In the genomic region with DNA sequence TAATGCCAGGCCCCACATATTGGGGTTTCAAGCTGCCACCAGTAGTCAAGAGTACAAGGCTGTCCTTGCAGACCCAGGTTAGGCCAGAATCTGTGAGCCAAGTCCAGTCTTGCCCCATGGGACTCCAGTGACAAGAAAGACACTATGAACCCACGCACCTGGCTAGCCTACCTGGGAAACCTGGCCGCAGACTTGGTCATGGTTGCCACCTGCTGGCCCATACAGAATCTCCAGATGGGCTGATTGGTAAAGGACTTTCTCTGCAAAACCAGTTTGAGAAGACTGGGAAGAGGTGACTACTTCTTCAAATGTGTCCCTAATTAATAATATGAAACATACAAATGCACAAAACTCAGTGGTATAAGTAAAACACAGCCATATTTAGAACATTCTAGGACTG, we compare ENCODE assay signal across 17 cellular contexts.
DNase-seq lines count a peak whose midpoint lies in the region; ATAC-seq lines count a peak whose summit lies in the region.
"Had no signal": no experiment of that assay in that cellular context is flagged by ENCODE, and none has a peak within 500 bp of the region (broad histone marks: within the 10 kb centered on the region; RNA-seq: fewer than 3 reads in every experiment).

No MANE protein-coding gene starts in this region.

- no peaks in the 10 kb centered on the region for H3K9me3 ChIP-seq in aorta (ENCODE audit: control insufficient read depth, low read length)
- H3K9me3 ChIP-seq: BLaER1, neutrophil had no signal

- in situ Hi-C loops in T47D (cut with HindIII; ENCODE audit: low pct_unique_long_range_greater_than_20kb, low sequenced_read_pairs) = no loop called here

- H3K27me3 ChIP-seq in aorta (ENCODE audit: control insufficient read depth in 1 of 2, insufficient read depth in 2 of 2, low read length in 1 of 2) = no peaks in the 10 kb centered on the region
- H3K27me3 ChIP-seq: BLaER1, gastroesophageal sphincter, neutrophil had no signal

- intact Hi-C loops in aorta (cut with DNase I) = no loop called here

- ATAC-seq in left lobe of liver (peak; percentile 92), aorta (ENCODE audit: low FRiP score) (no peak), GM19452 (IDR thresholded peaks at IDR 0.05; ENCODE audit: unreplicated experiment) (no peak)
- ATAC-seq: activated CD4-positive, alpha-beta T cell treated with anti-CD3 and anti-CD28 coated beads for 36 hours; gastroesophageal sphincter; T-cell had no signal

- WGBS in aorta, 2 donors = 87 to 88% methylated on average over 2 of the region's 2 CpGs

- no peaks in the 10 kb centered on the region for H3K4me1 ChIP-seq in aorta (ENCODE audit: control insufficient read depth in 1 of 2, insufficient read depth in 2 of 2, low read length in 2 of 2)
- H3K4me1 ChIP-seq: BLaER1, gastroesophageal sphincter had no signal

- no peaks in the 10 kb centered on the region for H3K36me3 ChIP-seq in aorta (ENCODE audit: control insufficient read depth in 1 of 2, insufficient read depth in 2 of 2, low read length in 1 of 2)
- H3K36me3 ChIP-seq: BLaER1, gastroesophageal sphincter, neutrophil had no signal

- peak; percentile 38 for DNase-seq in DMS53 treated with DMSO at 0.1 percent for 48 hours (lab: John Stamatoyannopoulos, UW; ENCODE audit: unreplicated experiment)
- DNase-seq in NCI-H187 treated with DMSO at 0.1 percent for 48 hours (lab: John Stamatoyannopoulos, UW) = peak; percentile 4
- DNase-seq in T47D (ENCODE audit: low read depth in 1 of 2, low spot score in 1 of 2) = peak; percentile 18 to 79
- DNase-seq in left lobe of liver (ENCODE audit: low spot score) = peak; percentile 48
- DNase-seq in aorta = no peak
- no peak for DNase-seq in NCI-H2196 (lab: John Stamatoyannopoulos, UW; ENCODE audit: unreplicated experiment)
- no peak for DNase-seq in activated CD4-positive, alpha-beta T cell treated with anti-CD3 and anti-CD28 coated beads, Interleukin-2, amount 50 U/mL, for 1 hour
- DNase-seq: activated CD4-positive, alpha-beta T cell treated with anti-CD3 and anti-CD28 coated beads for 36 hours; effector CD4-positive, alpha-beta T cell; HCEC 1CT; T-cell had no signal

- H3K27ac ChIP-seq in aorta (ENCODE audit: low read depth in 1 of 2, low read length in 2 of 2) = no peak overlapping the region
- H3K27ac ChIP-seq: BLaER1, gastroesophageal sphincter, HL-60, neutrophil, skin epidermis had no signal

- H3K4me3 ChIP-seq in aorta (ENCODE audit: low read length in 2 of 2) = no peak overlapping the region
- H3K4me3 ChIP-seq: BLaER1, gastroesophageal sphincter, skin epidermis had no signal

Comparison
In these comparisons a context has a peak if more than half of its experiments do, and no peak if none do; other contexts are left out.
1. DNase-seq: peak in DMS53 treated with DMSO at 0.1 percent for 48 hours (single experiment), NCI-H187 treated with DMSO at 0.1 percent for 48 hours (single experiment), T47D (2 of 2) and left lobe of liver (single experiment); none in aorta (0 of 2), NCI-H2196 (single experiment) and activated CD4-positive, alpha-beta T cell treated with anti-CD3 and anti-CD28 coated beads, Interleukin-2, amount 50 U/mL, for 1 hour (single experiment).